In the genomic region with DNA sequence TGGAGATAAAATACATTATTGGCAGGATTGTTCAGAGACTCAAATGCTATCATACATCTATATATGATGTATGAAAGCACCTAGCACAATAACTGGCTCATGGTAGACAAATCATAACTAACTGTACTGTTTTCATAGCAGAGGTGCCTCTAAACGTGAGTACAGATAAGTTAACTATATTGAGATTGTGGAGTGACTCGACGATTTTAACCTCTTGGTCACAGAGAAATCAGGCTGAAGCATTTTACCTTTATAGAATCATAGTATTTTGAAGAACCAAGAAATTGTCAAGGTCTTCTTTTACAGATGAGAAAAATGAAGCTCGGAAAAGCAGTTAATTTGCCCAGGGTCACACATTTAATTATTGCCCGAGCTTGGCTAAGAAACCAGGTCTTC, we compare ENCODE assay signal across 8 cellular contexts. TPM values are rescaled to one million over a fixed set of nuclear protein-coding genes. Genes with fewer than 3 reads are reported as not detected.
DNase-seq lines count a peak whose midpoint lies in the region; ATAC-seq and TF ChIP-seq lines count a peak whose summit lies in the region.

No MANE protein-coding gene starts in this region.

- H3K4me1 Mint-ChIP-seq in natural killer cell, result peaks cover 19 to 22% of the 10 kb centered on the region in 2 donors

- no peak for DNase-seq in AG10803 (ENCODE audit: low read depth)
- no peak for DNase-seq in breast epithelium (ENCODE audit: low spot score in 2 of 2)
- DNase-seq in natural killer cell, result no peak
- no peak for DNase-seq in NCI-H2029 treated with DMSO at 0.1 percent for 48 hours (lab: John Stamatoyannopoulos, UW)
- DNase-seq in Kasumi-1 (lab: John Stamatoyannopoulos, UW), result no peak

- WGBS in HUES64, result 69% methylated on average over 5 of the region's 5 CpGs

- H3K27me3 ChIP-seq in HUES64 (ENCODE audit: insufficient read depth, low read length) (no peaks in the 10 kb centered on the region; the same call in 1 of the 2 replicates), breast epithelium (no peaks in the 10 kb centered on the region)

- peak overlapping the region; percentile 94; the same call in 1 of the 2 replicates for H3K9ac ChIP-seq in HUES64 (ENCODE audit: low read depth, low read length)

- no peaks in the 10 kb centered on the region for H3K27me3 Mint-ChIP-seq in natural killer cell (ENCODE audit: low read depth in 2 of 2)

- intact Hi-C loops in breast epithelium (cut with DNase I; ENCODE audit: low total_unique reads) (loop anchor here (5.0 kb wide), 1 partner anchor 947 kb away; no protein-coding TSS in a partner anchor), natural killer cell (cut with micrococcal nuclease) (no loop called here)

- no peaks in the 10 kb centered on the region for H3K9me3 ChIP-seq in HUES64 (ENCODE audit: insufficient read depth, low read depth, low read length)
- no peaks in the 10 kb centered on the region for H3K9me3 ChIP-seq in breast epithelium

- H3K4me3 ChIP-seq in AG10803 (ENCODE audit: low read length) (peak overlapping the region; percentile 69; the same call in 1 of the 2 replicates), HUES64 (ENCODE audit: low read length) (peak overlapping the region; percentile 79), breast epithelium (peak overlapping the region in 2 of 3 donors; percentile 71 to 76)

- H3K4me3 Mint-ChIP-seq in natural killer cell, result peak overlapping the region; percentile 96

- TF ChIP-seq POLR2A in breast epithelium (IDR thresholded peaks at IDR 0.05), result no peak

- H3K36me3 ChIP-seq in HUES64 (ENCODE audit: insufficient read depth, low read length), result peaks cover 18% of the 10 kb centered on the region
- no peaks in the 10 kb centered on the region for H3K36me3 ChIP-seq in breast epithelium

- H3K27ac Mint-ChIP-seq in natural killer cell, result peak overlapping the region; percentile 89 to 90

- ATAC-seq in natural killer cell (no peak), GM19467 (IDR thresholded peaks at IDR 0.05; ENCODE audit: unreplicated experiment) (no peak), HG02981 (IDR thresholded peaks at IDR 0.05; ENCODE audit: unreplicated experiment) (no peak)

- TF ChIP-seq CTCF in AG10803 (conservative IDR thresholded peaks at IDR 0.05; ENCODE audit: low read length), result no peak
- TF ChIP-seq CTCF in breast epithelium (IDR thresholded peaks at IDR 0.05), result no peak
- no peak for TF ChIP-seq CTCF in natural killer cell (IDR thresholded peaks at IDR 0.05)

- H3K9me3 Mint-ChIP-seq in natural killer cell, result no peaks in the 10 kb centered on the region

- H3K4me1 ChIP-seq in HUES64 (ENCODE audit: insufficient read depth, low read length), result peaks cover 13% of the 10 kb centered on the region
- H3K4me1 ChIP-seq in breast epithelium, result no peaks in the 10 kb centered on the region

- no peaks in the 10 kb centered on the region for H3K36me3 Mint-ChIP-seq in natural killer cell

- H3K27ac ChIP-seq in HUES64 (ENCODE audit: low read depth, low read length), result no peak overlapping the region
- H3K27ac ChIP-seq in breast epithelium, result peak overlapping the region; percentile 93 to 95

RNA-seq across cellular contexts. Expression of a gene that starts 0.7 kb away (rescaled TPM):
- 30.2 TPM for polyA plus RNA-seq in HUES64 (2013, experiment 1 of 2)
- 36.0 TPM for polyA plus RNA-seq in HUES64 (2013, experiment 2 of 2)
- 10 to 100 TPM; 28.8 to 51.7 (median 44.2) TPM for total RNA-seq in breast epithelium
- 10 to 100 TPM; 15.6 to 22.1 (median 20.4) TPM for total RNA-seq in natural killer cell

RNA-seq across cellular contexts. Expression of a gene that starts 28.3 kb away (rescaled TPM):
- 188 TPM for polyA plus RNA-seq in HUES64 (2013, experiment 1 of 2)
- 199 TPM for polyA plus RNA-seq in HUES64 (2013, experiment 2 of 2)
- total RNA-seq in breast epithelium (10 to 100 TPM; 50.1 to 60.0 (median 50.8) TPM), natural killer cell (100 to 1,000 TPM in 1 of 3 donors, 10 to 100 TPM in 2; 90.7 to 117 (median 91.0) TPM)
